Comparison of ENCODE assay signal across 8 cellular contexts in the genomic region with DNA sequence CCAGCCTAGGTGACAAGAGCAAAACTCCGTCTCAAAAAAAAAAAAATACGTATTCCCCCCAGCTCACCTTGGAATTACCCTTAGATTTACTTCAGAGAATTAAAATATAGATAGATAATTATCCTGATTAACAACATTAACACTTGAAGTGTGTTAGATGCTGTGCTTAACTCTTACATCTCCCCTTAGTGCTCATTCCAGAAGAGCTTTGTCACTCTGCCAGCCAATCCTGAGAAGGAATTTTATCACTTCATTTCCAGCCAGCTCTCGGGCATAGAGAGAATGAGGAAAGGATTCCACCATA. TPM values are rescaled to one million over a fixed set of nuclear protein-coding genes. Genes with fewer than 3 reads are reported as not detected.
A peak's percentile ranks its signal among the peaks of the same experiment; 100 is the strongest.
DNase-seq lines count a peak whose midpoint lies in the region; ATAC-seq and TF ChIP-seq lines count a peak whose summit lies in the region.
"Had no signal": no experiment of that assay in that cellular context is flagged by ENCODE, and none has a peak within 500 bp of the region (broad histone marks: within the 10 kb centered on the region; RNA-seq: fewer than 3 reads in every experiment).

No MANE protein-coding gene starts in this region.

- H3K9me1 ChIP-seq in IMR-90 (ENCODE audit: insufficient read depth, low read length): peaks cover 7% of the 10 kb centered on the region

- H3K9me3 Mint-ChIP-seq in activated naive CD8-positive, alpha-beta T cell treated with anti-CD3 and anti-CD28 coated beads, Interleukin-2, amount 50 U/mL, for 24 hours: no peaks in the 10 kb centered on the region
- no peaks in the 10 kb centered on the region for H3K9me3 Mint-ChIP-seq in osteocyte (ENCODE audit: unreplicated experiment)
- H3K9me3 Mint-ChIP-seq: activated T-helper 17 cell treated with anti-CD3 and anti-CD28 coated beads, Interleukin-2, amount 50 U/mL, for 72 hours had no signal

- CTCF ChIA-PET in IMR-90 (lab: Yijun Ruan, JAX): interaction anchor here (0.6 kb wide), 1 partner anchor 43 kb away, joined by 3 read pairs; no protein-coding TSS in a partner anchor

- H2BK5ac ChIP-seq in IMR-90 (ENCODE audit: low read depth, low read length, poor library complexity, severe bottlenecking): peak overlapping the region; percentile 97

- no peak for TF ChIP-seq RAD21 in IMR-90 (IDR thresholded peaks at IDR 0.05; ENCODE audit: low read length)

- dilution Hi-C loops in IMR-90 (cut with HindIII; ENCODE audit: low sequenced_read_pairs, unreplicated experiment): no loop called here

- DNase-seq in IMR-90 (no peak), NCI-H146 (lab: John Stamatoyannopoulos, UW) (no peak), osteocyte (ENCODE audit: extremely low spot score, unreplicated experiment) (no peak)
- DNase-seq in activated naive CD8-positive, alpha-beta T cell treated with anti-CD3 and anti-CD28 coated beads, Interleukin-2, amount 50 U/mL, for 24 hours: no peak

- H3K9me3 ChIP-seq in IMR-90 (ENCODE audit: control insufficient read depth, insufficient read depth, low read length) (no peaks in the 10 kb centered on the region), iPS-20b (ENCODE audit: insufficient read depth, low read depth, low read length) (no peaks in the 10 kb centered on the region), stomach smooth muscle (ENCODE audit: control insufficient read depth in 2 of 2, low read length in 2 of 2) (no peaks in the 10 kb centered on the region)

- ATAC-seq in IMR-90 (ENCODE audit: low read depth) (no peak), HG02885 (IDR thresholded peaks at IDR 0.05; ENCODE audit: poor library complexity, unreplicated experiment) (no peak)
- no peak for ATAC-seq in activated naive CD8-positive, alpha-beta T cell treated with anti-CD3 and anti-CD28 coated beads, Interleukin-2, amount 50 U/mL, for 24 hours
- ATAC-seq: activated T-helper 17 cell treated with anti-CD3 and anti-CD28 coated beads, Interleukin-2, amount 50 U/mL, for 72 hours had no signal

- peaks cover 26% of the 10 kb centered on the region for H4K20me1 ChIP-seq in IMR-90 (ENCODE audit: insufficient read depth, low read length)

- H3K56ac ChIP-seq in IMR-90 (ENCODE audit: extremely low read depth, insufficient read depth, low read length): peak overlapping the region; percentile 92

- H4K91ac ChIP-seq in IMR-90 (ENCODE audit: insufficient read depth, low read depth, low read length): peak overlapping the region; percentile 100

- no peak for TF ChIP-seq POLR2A in IMR-90 (IDR thresholded peaks at IDR 0.05; ENCODE audit: low read depth, low read length)

- H3K27ac Mint-ChIP-seq in activated naive CD8-positive, alpha-beta T cell treated with anti-CD3 and anti-CD28 coated beads, Interleukin-2, amount 50 U/mL, for 24 hours: peak overlapping the region; percentile 60
- H3K27ac Mint-ChIP-seq in osteocyte (ENCODE audit: unreplicated experiment): no peak overlapping the region

- H2BK20ac ChIP-seq in IMR-90 (ENCODE audit: low read depth, low read length): peak overlapping the region; percentile 95

- H4K5ac ChIP-seq in IMR-90 (ENCODE audit: low read depth, low read length): peak overlapping the region; percentile 98

- H2BK120ac ChIP-seq in IMR-90 (ENCODE audit: low read depth, low read length): peak overlapping the region; percentile 95

- no peak for TF ChIP-seq CTCF in IMR-90 (conservative IDR thresholded peaks at IDR 0.05; ENCODE audit: low read depth, low read length)
- no peak for TF ChIP-seq CTCF in osteocyte (IDR thresholded peaks at IDR 0.05)

- H3K14ac ChIP-seq in IMR-90 (replicated peaks; ENCODE audit: low read depth, low read length): peak overlapping the region; percentile 94

- WGBS in IMR-90 (ENCODE audit: extremely low coverage in 2 of 2, insufficient read length in 1 of 2), 2 experiments: no CpG with 5 or more reads among the region's 3 CpGs

- no peak overlapping the region for H3K4me3 Mint-ChIP-seq in activated naive CD8-positive, alpha-beta T cell treated with anti-CD3 and anti-CD28 coated beads, Interleukin-2, amount 50 U/mL, for 24 hours
- no peak overlapping the region for H3K4me3 Mint-ChIP-seq in osteocyte (ENCODE audit: unreplicated experiment)
- H3K4me3 Mint-ChIP-seq: activated T-helper 17 cell treated with anti-CD3 and anti-CD28 coated beads, Interleukin-2, amount 50 U/mL, for 72 hours had no signal

- H3K9ac ChIP-seq in IMR-90 (ENCODE audit: low read depth, low read length) (peak overlapping the region; percentile 75), iPS-20b (ENCODE audit: low read depth, low read length) (peak overlapping the region; percentile 93; the same call in 1 of the 2 replicates), stomach smooth muscle (ENCODE audit: low read length in 2 of 2) (peak overlapping the region; percentile 55 to 92)

- peak overlapping the region; percentile 96 for H3K18ac ChIP-seq in IMR-90 (ENCODE audit: low read depth, low read length)

- peak overlapping the region; percentile 96 for H3K27ac ChIP-seq in IMR-90 (ENCODE audit: insufficient read depth, low read length)
- H3K27ac ChIP-seq in iPS-20b (ENCODE audit: low read length): peak overlapping the region; percentile 98
- H3K27ac ChIP-seq in stomach smooth muscle (ENCODE audit: low read length): peak overlapping the region; percentile 99

- H3K36me3 ChIP-seq in IMR-90 (ENCODE audit: control insufficient read depth, insufficient read depth, low read length) (peaks cover 13% of the 10 kb centered on the region), iPS-20b (ENCODE audit: insufficient read depth, low read depth, low read length) (peaks cover 14% of the 10 kb centered on the region), stomach smooth muscle (ENCODE audit: control insufficient read depth in 2 of 2, insufficient read depth in 2 of 2, low read length in 2 of 2) (peaks cover 6 to 16% of the 10 kb centered on the region in 2 donors)

- H2AK9ac ChIP-seq in IMR-90 (replicated peaks; ENCODE audit: low read depth, low read length, poor library complexity): peak overlapping the region; percentile 84

- H2AK5ac ChIP-seq in IMR-90 (ENCODE audit: low read depth, low read length): peak overlapping the region; percentile 89

- POLR2A ChIA-PET in IMR-90 (lab: Charles Lee; ENCODE audit: unreplicated experiment): interaction anchor here (0.7 to 1.9 kb wide), 3 partner anchors 11 to 36 kb away, joined by 4 to 10 read pairs (median 4); partner anchors contain the start of gene PYGO2

- peak overlapping the region; percentile 97; the same call in 2 of the 3 replicates for H2BK15ac ChIP-seq in IMR-90 (ENCODE audit: low read depth, low read length)

- peak overlapping the region; percentile 97 for H3K4ac ChIP-seq in IMR-90 (ENCODE audit: low read depth, low read length)

- H3K4me1 ChIP-seq in IMR-90 (ENCODE audit: control insufficient read depth, insufficient read depth, low read length) (peaks cover 18% of the 10 kb centered on the region), iPS-20b (ENCODE audit: insufficient read depth, low read length) (peaks cover 26% of the 10 kb centered on the region), stomach smooth muscle (ENCODE audit: control insufficient read depth, insufficient read depth, low read length) (peaks cover 57% of the 10 kb centered on the region)

- H3K79me1 ChIP-seq in IMR-90 (ENCODE audit: low read depth in 1 of 2, low read length in 2 of 2): peaks cover 10 to 57% of the 10 kb centered on the region in 2 experiments

- peaks cover 30% of the 10 kb centered on the region for H3K4me1 Mint-ChIP-seq in activated naive CD8-positive, alpha-beta T cell treated with anti-CD3 and anti-CD28 coated beads, Interleukin-2, amount 50 U/mL, for 24 hours
- peaks cover 45% of the 10 kb centered on the region for H3K4me1 Mint-ChIP-seq in osteocyte (ENCODE audit: unreplicated experiment)

- peak overlapping the region; percentile 83 for H3K4me2 ChIP-seq in IMR-90 (ENCODE audit: low read depth, low read length)

- no peaks in the 10 kb centered on the region for H3K27me3 ChIP-seq in IMR-90 (ENCODE audit: control insufficient read depth, insufficient read depth, low read length)
- H3K27me3 ChIP-seq in iPS-20b (ENCODE audit: insufficient read depth, low read length): no peaks in the 10 kb centered on the region
- H3K27me3 ChIP-seq in stomach smooth muscle (ENCODE audit: control insufficient read depth in 1 of 2, insufficient read depth in 2 of 2, low read length in 2 of 2): no peaks in the 10 kb centered on the region

- BruUV-seq in IMR-90 (replicated peaks; lab: Mats Ljungman, UMichigan): no TSS peak

- H3K4me3 ChIP-seq in IMR-90 (ENCODE audit: insufficient read depth, low read depth, low read length) (peak overlapping the region; percentile 36; the same call in 1 of the 2 replicates), iPS-20b (ENCODE audit: low read length) (peak overlapping the region; percentile 93), stomach smooth muscle (ENCODE audit: low read length in 2 of 2) (peak overlapping the region in 1 of 2 donors; percentile 86)

- H3K23ac ChIP-seq in IMR-90 (ENCODE audit: low read depth, low read length): peak overlapping the region; percentile 86

- intact Hi-C loops in IMR-90 (cut with micrococcal nuclease): loop anchor here (1.0 to 10.0 kb wide), 2 partner anchors 29 to 203 kb away; partner anchors contain the start of genes KRTCAP2 and TRIM46

- no peaks in the 10 kb centered on the region for H3K27me3 Mint-ChIP-seq in activated naive CD8-positive, alpha-beta T cell treated with anti-CD3 and anti-CD28 coated beads, Interleukin-2, amount 50 U/mL, for 24 hours
- no peaks in the 10 kb centered on the region for H3K27me3 Mint-ChIP-seq in osteocyte (ENCODE audit: unreplicated experiment)
- H3K27me3 Mint-ChIP-seq: activated T-helper 17 cell treated with anti-CD3 and anti-CD28 coated beads, Interleukin-2, amount 50 U/mL, for 72 hours had no signal

- H2AFZ ChIP-seq in IMR-90 (replicated peaks; ENCODE audit: low read length, poor library complexity): peak overlapping the region; percentile 33

- in situ Hi-C loops in IMR-90 (cut with MboI; ENCODE audit: low sequenced_read_pairs): no loop called here

- H4K8ac ChIP-seq in IMR-90 (ENCODE audit: low read depth in 2 of 2, low read length in 2 of 2): peak overlapping the region; percentile 92 to 95

- peaks cover 9% of the 10 kb centered on the region for H3K36me3 Mint-ChIP-seq in activated naive CD8-positive, alpha-beta T cell treated with anti-CD3 and anti-CD28 coated beads, Interleukin-2, amount 50 U/mL, for 24 hours (ENCODE audit: low read depth)
- H3K36me3 Mint-ChIP-seq in osteocyte (ENCODE audit: unreplicated experiment): peaks cover 4% of the 10 kb centered on the region

RNA-seq across cellular contexts. Expression of gene SHC1, which starts 1.6 kb away (rescaled TPM):
- total RNA-seq in IMR-90 (2012; rRNA removed) (291 and 355 TPM in 2 replicates), osteocyte (219 and 239 TPM in 2 replicates)
- 337 and 352 TPM in 2 replicates for polyA plus RNA-seq in IMR-90 (2012; rRNA removed)
- 216 and 285 TPM in 2 replicates for polyA plus RNA-seq in IMR-90 (2012; cell fraction: cytosol; rRNA removed)
- polyA plus RNA-seq in IMR-90 (2012; cell fraction: nucleus; rRNA removed; ENCODE audit: low replicate concordance): 1,266 and 1,683 TPM in 2 replicates

RNA-seq across cellular contexts. Expression of gene CKS1B, which starts 2.3 kb away (rescaled TPM):
- 129 and 140 TPM in 2 replicates for total RNA-seq in IMR-90 (2012; rRNA removed)
- polyA plus RNA-seq in IMR-90 (2012; rRNA removed): 195 and 272 TPM in 2 replicates
- polyA plus RNA-seq in IMR-90 (2012; cell fraction: cytosol; rRNA removed): 48.5 and 174 TPM in 2 replicates
- 12.1 and 45.9 TPM in 2 replicates for polyA plus RNA-seq in IMR-90 (2012; cell fraction: nucleus; rRNA removed; ENCODE audit: low replicate concordance)
- total RNA-seq in osteocyte: 38.5 and 39.6 TPM in 2 replicates

RNA-seq across cellular contexts. Expression of gene PYGO2, which starts 10.6 kb away (rescaled TPM):
- 5.3 and 5.4 TPM in 2 replicates for total RNA-seq in IMR-90 (2012; rRNA removed)
- 12.3 and 14.8 TPM in 2 replicates for polyA plus RNA-seq in IMR-90 (2012; rRNA removed)
- 7.8 and 8.6 TPM in 2 replicates for polyA plus RNA-seq in IMR-90 (2012; cell fraction: cytosol; rRNA removed)
- polyA plus RNA-seq in IMR-90 (2012; cell fraction: nucleus; rRNA removed; ENCODE audit: low replicate concordance): 28.6 and 31.8 TPM in 2 replicates
- total RNA-seq in osteocyte: 29.2 and 30.4 TPM in 2 replicates

RNA-seq across cellular contexts. Expression of gene FLAD1, which starts 11.0 kb away (rescaled TPM):
- 19.7 and 26.3 TPM in 2 replicates for total RNA-seq in IMR-90 (2012; rRNA removed)
- polyA plus RNA-seq in IMR-90 (2012; rRNA removed): 37.3 and 39.9 TPM in 2 replicates
- polyA plus RNA-seq in IMR-90 (2012; cell fraction: cytosol; rRNA removed): 25.2 and 28.5 TPM in 2 replicates
- polyA plus RNA-seq in IMR-90 (2012; cell fraction: nucleus; rRNA removed; ENCODE audit: low replicate concordance): 46.1 and 80.6 TPM in 2 replicates
- total RNA-seq in osteocyte: 30.2 and 31.2 TPM in 2 replicates

RNA-seq across cellular contexts. Expression of gene PBXIP1, which starts 16.3 kb away (rescaled TPM):
- total RNA-seq in IMR-90 (2012; rRNA removed) (24.2 and 28.3 TPM in 2 replicates), osteocyte (90.1 and 92.6 TPM in 2 replicates)
- polyA plus RNA-seq in IMR-90 (2012; rRNA removed): 40.5 and 44.2 TPM in 2 replicates
- polyA plus RNA-seq in IMR-90 (2012; cell fraction: cytosol; rRNA removed): 36.1 and 53.6 TPM in 2 replicates
- 41.6 and 43.1 TPM in 2 replicates for polyA plus RNA-seq in IMR-90 (2012; cell fraction: nucleus; rRNA removed; ENCODE audit: low replicate concordance)
